ENCODE assay signal across 9 cellular contexts in genomic region chr12:2811791-2812190, GRCh38. TPM values are rescaled to one million over a fixed set of nuclear protein-coding genes. Genes with fewer than 3 reads are reported as not detected.
DNase-seq lines count a peak whose midpoint lies in the region; ATAC-seq and TF ChIP-seq lines count a peak whose summit lies in the region.
"Had no signal": no experiment of that assay in that cellular context is flagged by ENCODE, and none has a peak within 500 bp of the region (broad histone marks: within the 10 kb centered on the region; RNA-seq: fewer than 3 reads in every experiment).

No MANE protein-coding gene starts in this region.

- no peaks in the 10 kb centered on the region for H3K36me3 ChIP-seq in ACC112 (ENCODE audit: insufficient read depth, low read length)
- 0 out of 2 replicates have a peak, but pooled peaks cover 5% of the 10 kb centered on the region for H3K36me3 ChIP-seq in HUES6 (ENCODE audit: control insufficient read depth, insufficient read depth, low read length)
- H3K36me3 ChIP-seq in breast epithelium = no peaks in the 10 kb centered on the region
- peaks cover 2% of the 10 kb centered on the region for H3K36me3 ChIP-seq in muscle layer of colon (ENCODE audit: insufficient read depth, low read length)

- H3K4me3 ChIP-seq in ACC112 (ENCODE audit: low read depth, low read length) (peak overlapping the region; percentile 87), HUES6 (ENCODE audit: low read depth, low read length) (peak overlapping the region; percentile 81), breast epithelium (peak overlapping the region; percentile 59 to 78 (median 77)), muscle layer of colon (ENCODE audit: low read depth in 1 of 2, low read length in 2 of 2) (peak overlapping the region in 1 of 2 donors; percentile 100)

- H3K27ac ChIP-seq in ACC112 (ENCODE audit: low read depth, low read length) (no peak overlapping the region), HUES6 (ENCODE audit: low read depth, low read length) (no peak overlapping the region), breast epithelium (peak overlapping the region; percentile 46 to 90), muscle layer of colon (ENCODE audit: low read depth, low read length) (no peak overlapping the region)

- H3K9ac ChIP-seq in HUES6 (ENCODE audit: low read length) (no peak overlapping the region), muscle layer of colon (ENCODE audit: low read length) (peak overlapping the region; percentile 65)

- TF ChIP-seq CTCF in breast epithelium (IDR thresholded peaks at IDR 0.05) = no peak

- H3K4me1 ChIP-seq in ACC112 (ENCODE audit: control insufficient read depth, insufficient read depth, low read length, unreplicated experiment) = peaks cover 6% of the 10 kb centered on the region
- H3K4me1 ChIP-seq in HUES6 (ENCODE audit: control insufficient read depth, insufficient read depth, low read length) = no peaks in the 10 kb centered on the region
- H3K4me1 ChIP-seq in breast epithelium = no peaks in the 10 kb centered on the region
- peaks cover 11% of the 10 kb centered on the region for H3K4me1 ChIP-seq in muscle layer of colon (ENCODE audit: insufficient read depth, low read length)

- no peak overlapping the region for H2AFZ ChIP-seq in ACC112 (ENCODE audit: low read length, unreplicated experiment)

- H3K79me2 ChIP-seq in ACC112 (ENCODE audit: control insufficient read depth, insufficient read depth, low read length, unreplicated experiment) = peaks cover 25% of the 10 kb centered on the region

- TF ChIP-seq POLR2A in breast epithelium (IDR thresholded peaks at IDR 0.05) = no peak

- ATAC-seq in GM21367 (IDR thresholded peaks at IDR 0.05; ENCODE audit: unreplicated experiment) (no peak), HG03108 (IDR thresholded peaks at IDR 0.05; ENCODE audit: unreplicated experiment) (no peak)

- DNase-seq in breast epithelium (ENCODE audit: low spot score in 2 of 2) (no peak), mucosa of gallbladder (ENCODE audit: low spot score) (no peak)
- DNase-seq in central memory CD4-positive, alpha-beta T cell = no peak

- H3K9me3 ChIP-seq in HUES6 (ENCODE audit: control insufficient read depth, insufficient read depth, low read depth, low read length) (no peaks in the 10 kb centered on the region), breast epithelium (no peaks in the 10 kb centered on the region), muscle layer of colon (ENCODE audit: low read length) (no peaks in the 10 kb centered on the region)

- intact Hi-C loops in breast epithelium (cut with DNase I; ENCODE audit: low total_unique reads) = loop anchor here (5.0 kb wide), 1 partner anchor 66 kb away; the partner anchor contains the start of genes FOXM1 and RHNO1

- H3K27me3 ChIP-seq in ACC112 (ENCODE audit: insufficient read depth, low read length) = no peaks in the 10 kb centered on the region
- no peaks in the 10 kb centered on the region for H3K27me3 ChIP-seq in HUES6 (ENCODE audit: control insufficient read depth, insufficient read depth, low read length)
- no peaks in the 10 kb centered on the region for H3K27me3 ChIP-seq in breast epithelium
- no peaks in the 10 kb centered on the region for H3K27me3 ChIP-seq in muscle layer of colon (ENCODE audit: control insufficient read depth in 1 of 2, insufficient read depth in 2 of 2, low read length in 2 of 2)

RNA-seq across cellular contexts. Expression of gene ITFG2, which starts 0.7 kb away (rescaled TPM):
- total RNA-seq in breast epithelium (10 to 100 TPM; 22.2 to 48.9 (median 35.1) TPM), mucosa of gallbladder (43.4 TPM)

RNA-seq across cellular contexts. Expression of gene FKBP4, which starts 17.0 kb away (rescaled TPM):
- total RNA-seq in breast epithelium (10 to 100 TPM; 30.4 to 70.8 (median 50.1) TPM), mucosa of gallbladder (140 TPM)

RNA-seq across cellular contexts. Expression of gene NRIP2, which starts 23.0 kb away (rescaled TPM):
- total RNA-seq in breast epithelium (1 to 10 TPM in 2 of 3 donors, under 1 TPM in 1; 0.16 to 1.6 (median 1.2) TPM), mucosa of gallbladder (3.2 TPM)
- total RNA-seq: LHCN-M2 had no signal

RNA-seq across cellular contexts. Expression of gene TEX52, which starts 45.0 kb away (rescaled TPM):
- total RNA-seq in breast epithelium (not detected), mucosa of gallbladder (not detected)
- total RNA-seq: LHCN-M2 had no signal

Comparison
In these comparisons a context has a peak if more than half of its experiments do, and no peak if none do; other contexts are left out.
1. H3K27ac ChIP-seq: peak in breast epithelium (2 of 2); none in ACC112 (single experiment), HUES6 (single experiment) and muscle layer of colon (single experiment).